In the genomic region with DNA sequence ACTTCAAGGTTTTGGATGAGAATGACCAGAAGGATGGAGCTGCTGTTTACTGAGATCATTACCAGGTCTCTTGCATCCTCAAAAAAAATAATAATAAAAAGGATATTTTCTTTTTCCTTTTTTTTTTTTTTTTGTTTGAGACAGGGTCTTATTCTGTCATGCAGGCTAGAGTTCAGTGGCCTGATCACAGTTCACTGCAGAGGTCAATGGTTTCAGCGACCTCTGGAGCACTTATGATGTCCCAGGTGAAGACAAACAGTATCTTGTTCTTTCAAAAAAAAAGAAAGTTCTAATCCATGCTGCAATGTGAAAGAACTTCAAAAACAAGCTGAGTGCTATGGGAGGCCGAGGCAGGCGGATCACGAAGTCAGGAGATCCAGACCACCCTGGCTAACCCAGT, we compare ENCODE assay signal across 7 cellular contexts.
"Had no signal": no experiment of that assay in that cellular context is flagged by ENCODE, and none has a peak within 500 bp of the region (broad histone marks: within the 10 kb centered on the region; RNA-seq: fewer than 3 reads in every experiment).

No MANE protein-coding gene starts in this region.

- H3K27ac ChIP-seq: HL-60 had no signal

- H3K9me3 Mint-ChIP-seq: IgD-negative memory B cell had no signal

- H3K27me3 Mint-ChIP-seq: IgD-negative memory B cell had no signal

- H3K4me3 Mint-ChIP-seq: IgD-negative memory B cell had no signal

- H3K36me3 Mint-ChIP-seq: IgD-negative memory B cell had no signal

- H3K4me3 ChIP-seq: K562 had no signal

- DNase-seq: IMR-90, KBM-7, KG1 had no signal

- H3K27ac Mint-ChIP-seq: IgD-negative memory B cell had no signal

- ATAC-seq: K562 had no signal

- FAIRE-seq: HTR-8/SVneo, K562 had no signal
